In the genomic region with DNA sequence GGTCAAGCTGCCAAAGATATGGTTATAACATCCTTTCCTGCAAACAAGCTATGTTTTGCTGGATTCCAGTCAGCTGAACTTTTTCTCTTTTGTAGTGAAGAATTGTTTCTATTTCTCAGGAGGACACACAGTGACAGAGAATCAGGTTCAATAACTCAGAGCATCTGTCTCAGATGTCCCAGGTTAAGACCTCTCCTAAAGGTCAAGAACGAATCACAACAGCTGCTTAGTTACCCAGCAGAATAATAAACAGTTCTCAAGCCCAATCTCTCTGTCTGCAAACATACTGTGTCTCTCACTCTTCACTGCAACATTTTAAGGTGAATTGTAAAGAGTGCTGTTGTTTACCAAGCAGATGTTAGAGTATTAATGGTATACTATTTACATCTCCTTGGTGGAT, we compare ENCODE assay signal across 19 cellular contexts.
"Had no signal": no experiment of that assay in that cellular context is flagged by ENCODE, and none has a peak within 500 bp of the region (broad histone marks: within the 10 kb centered on the region; RNA-seq: fewer than 3 reads in every experiment).

No MANE protein-coding gene starts in this region.

- H3K9me3 ChIP-seq: gastrocnemius medialis, left lung, transverse colon, vagina had no signal

- H3K27ac ChIP-seq: gastrocnemius medialis, left lung, transverse colon, vagina had no signal

- FAIRE-seq: astrocyte, islet of Langerhans, small intestine had no signal

- H3K27me3 ChIP-seq: gastrocnemius medialis, left lung, transverse colon, vagina had no signal

- DNase-seq: activated CD4-positive, alpha-beta T cell treated with anti-CD3 and anti-CD28 coated beads, Interleukin-2, amount 50 U/mL, for 48 hours; activated naive CD4-positive, alpha-beta T cell treated with anti-CD3 and anti-CD28 coated beads, Interleukin-2, amount 10 ng/mL, durations not matched to agents 7 days and 5 days; activated T-cell treated with anti-CD3 and anti-CD28 coated beads, Interleukin-2, amount 50 U/mL, for 1 hour; erythroblast; gastrocnemius medialis; left lung; mammary epithelial cell; natural killer cell; nucleus accumbens; right cardiac atrium; small intestine; stimulated activated CD4-positive, alpha-beta T cell treated with anti-CD3 and anti-CD28 coated beads, Interleukin-4, amount 100 ng/mL, for 4 hours; stimulated activated CD8-positive, alpha-beta memory T cell treated with anti-CD3 and anti-CD28 coated beads, Interleukin-4, amount 100 ng/mL, for 48 hours; stimulated activated naive CD4-positive, alpha-beta T cell treated with Interleukin-2 at 50 U/mL for 16 hours; T1000; transverse colon had no signal

- H3K4me3 ChIP-seq: gastrocnemius medialis, left lung, transverse colon, vagina had no signal

- H3K36me3 ChIP-seq: gastrocnemius medialis, left lung, transverse colon, vagina had no signal

- ATAC-seq: gastrocnemius medialis, left lung, natural killer cell, right cardiac atrium had no signal
